14 cellular contexts compared by ENCODE assay signal in genomic region chr16:85134794-85135153, GRCh38. TPM values are rescaled to one million over a fixed set of nuclear protein-coding genes. Genes with fewer than 3 reads are reported as not detected.
"Had no signal": no experiment of that assay in that cellular context is flagged by ENCODE, and none has a peak within 500 bp of the region (broad histone marks: within the 10 kb centered on the region; RNA-seq: fewer than 3 reads in every experiment).

No MANE protein-coding gene starts in this region.

- FAIRE-seq: pancreas, small intestine, urothelium cell line had no signal

- ATAC-seq: esophagus mucosa, left lobe of liver, pancreas, T-cell had no signal

- H3K27ac ChIP-seq: pancreas had no signal

- H3K36me3 ChIP-seq: adrenal gland, pancreas had no signal

- H3K4me3 ChIP-seq: adrenal gland, pancreas had no signal

- DNase-seq: activated B cell treated with CpG ODN at 0.5 μM for 24 hours; activated CD4-positive, alpha-beta T cell treated with anti-CD3 and anti-CD28 coated beads, Interleukin-2, amount 10 ng/mL, durations not matched to agents 24 days and 14 days; activated naive CD4-positive, alpha-beta T cell treated with anti-CD3 and anti-CD28 coated beads, Interleukin-2, amount 50 U/mL, for 16 hours; central memory CD4-positive, alpha-beta T cell; dermis blood vessel endothelial cell; glutamatergic neuron; pancreas; small intestine; T-cell had no signal

- H3K27me3 ChIP-seq: adrenal gland, pancreas had no signal

- H3K9me3 ChIP-seq: pancreas had no signal

RNA-seq across cellular contexts. Expression of gene CIBAR2, which starts 22.5 kb away (rescaled TPM):
- total RNA-seq: activated B cell treated with CpG ODN at 0.5 μM for 24 hours; activated CD4-positive, alpha-beta T cell treated with anti-CD3 and anti-CD28 coated beads, Interleukin-2, amount 10 ng/mL, durations not matched to agents 24 days and 14 days; dermis blood vessel endothelial cell; esophagus mucosa; left lobe of liver; neural crest cell; pancreas; T-cell had no signal
